ENCODE assay signal across 1 cellular context in the genomic region with DNA sequence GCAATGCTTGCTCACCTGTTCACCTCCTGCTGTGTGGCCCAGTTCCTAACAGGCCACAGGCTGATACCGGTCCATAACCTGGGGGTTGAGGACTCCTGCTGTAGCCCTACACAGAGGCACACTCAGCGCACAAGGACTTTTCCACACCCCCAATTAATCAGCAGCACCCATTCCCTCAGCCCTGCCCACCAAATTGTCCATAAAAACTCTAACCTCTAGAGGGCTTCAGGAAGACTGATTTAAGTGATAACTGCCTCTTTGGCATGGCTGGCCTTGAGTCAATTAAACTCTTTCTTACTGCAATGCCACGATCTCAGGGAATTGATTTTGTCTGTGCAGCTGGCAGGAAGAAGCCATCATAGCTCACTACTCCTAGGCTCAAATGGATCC.
A peak's percentile ranks its signal among the peaks of the same experiment; 100 is the strongest.
TF ChIP-seq lines count a peak whose summit lies in the region.

No MANE protein-coding gene starts in this region.

TF ChIP-seq in K562, 482 proteins besides CTCF, POLR2A, EP300 and RAD21 (continued from another document and continues in another):
- TF ChIP-seq YY1 (IDR thresholded peaks at IDR 0.05; ENCODE audit: borderline replicate concordance in 1 of 3, control insufficient read depth in 1 of 3, extremely low read depth in 1 of 3, insufficient read depth in 3 of 3, insufficient read length in 1 of 3, insufficient replicate concordance in 2 of 3, low read depth in 1 of 3, low read length in 2 of 3) (no peak), CHCHD3 (CRISPR knock-in tag; IDR thresholded peaks at IDR 0.05) (no peak), ZNF197 (CRISPR knock-in tag; IDR thresholded peaks at IDR 0.05; ENCODE audit: low read depth) (peak; percentile 18; the same call in 1 of the 2 replicates), SAFB2 (IDR thresholded peaks at IDR 0.05; ENCODE audit: borderline replicate concordance, low read depth, low read length, severe bottlenecking) (no peak), BRF1 (IDR thresholded peaks at IDR 0.05; ENCODE audit: borderline replicate concordance, extremely low read depth, insufficient read length) (no peak), SETDB1 (IDR thresholded peaks at IDR 0.05; ENCODE audit: low read length) (no peak), ZNF830 (CRISPR knock-in tag; IDR thresholded peaks at IDR 0.05) (0 out of 2 replicates have a peak, but pooled peaks have one; percentile 13), SIN3B (IDR thresholded peaks at IDR 0.05; ENCODE audit: low read depth) (no peak), ZNF165 (CRISPR knock-in tag; IDR thresholded peaks at IDR 0.05; ENCODE audit: borderline replicate concordance) (peak; percentile 69; the same call in 1 of the 2 replicates), NFATC3 (IDR thresholded peaks at IDR 0.05) (no peak), ZEB2 (IDR thresholded peaks at IDR 0.05) (no peak), SREBF1 (IDR thresholded peaks at IDR 0.05; ENCODE audit: borderline replicate concordance, low read depth, low read length) (no peak), ZNF586 (CRISPR knock-in tag; conservative IDR thresholded peaks at IDR 0.05) (no peak), GTF2A2 (tag; IDR thresholded peaks at IDR 0.05) (no peak), KDM1A (IDR thresholded peaks at IDR 0.05) (no peak), CSDE1 (IDR thresholded peaks at IDR 0.05) (no peak), HMGN3 (IDR thresholded peaks at IDR 0.05; ENCODE audit: borderline replicate concordance, extremely low read depth, insufficient read length, low read depth, low read length) (no peak), HDAC8 (tag; IDR thresholded peaks at IDR 0.05) (0 out of 2 replicates have a peak, but pooled peaks have one; percentile 12), MTF1 (CRISPR knock-in tag; IDR thresholded peaks at IDR 0.05; ENCODE audit: borderline replicate concordance) (no peak), RHOXF2B (CRISPR knock-in tag; conservative IDR thresholded peaks at IDR 0.05) (no peak), CHD1 (IDR thresholded peaks at IDR 0.05; ENCODE audit: low read length) (no peak), ETV1 (tag; conservative IDR thresholded peaks at IDR 0.05; ENCODE audit: low read depth) (peak; percentile 16; the same call in 1 of the 2 replicates), ZC3H11A (IDR thresholded peaks at IDR 0.05; ENCODE audit: low read depth, low read length) (no peak), ZNF766 (CRISPR knock-in tag; conservative IDR thresholded peaks at IDR 0.05) (0 out of 2 replicates have a peak, but pooled peaks have one; percentile 17)
- TF ChIP-seq, protein P1, sequence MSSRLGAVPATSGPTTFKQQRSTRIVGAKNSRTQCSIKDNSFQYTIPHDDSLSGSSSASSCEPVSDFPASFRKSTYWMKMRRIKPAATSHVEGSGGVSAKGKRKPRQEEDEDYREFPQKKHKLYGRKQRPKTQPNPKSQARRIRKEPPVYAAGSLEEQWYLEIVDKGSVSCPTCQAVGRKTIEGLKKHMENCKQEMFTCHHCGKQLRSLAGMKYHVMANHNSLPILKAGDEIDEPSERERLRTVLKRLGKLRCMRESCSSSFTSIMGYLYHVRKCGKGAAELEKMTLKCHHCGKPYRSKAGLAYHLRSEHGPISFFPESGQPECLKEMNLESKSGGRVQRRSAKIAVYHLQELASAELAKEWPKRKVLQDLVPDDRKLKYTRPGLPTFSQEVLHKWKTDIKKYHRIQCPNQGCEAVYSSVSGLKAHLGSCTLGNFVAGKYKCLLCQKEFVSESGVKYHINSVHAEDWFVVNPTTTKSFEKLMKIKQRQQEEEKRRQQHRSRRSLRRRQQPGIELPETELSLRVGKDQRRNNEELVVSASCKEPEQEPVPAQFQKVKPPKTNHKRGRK (tag; IDR thresholded peaks at IDR 0.05), result no peak
- TF ChIP-seq, protein P2, sequence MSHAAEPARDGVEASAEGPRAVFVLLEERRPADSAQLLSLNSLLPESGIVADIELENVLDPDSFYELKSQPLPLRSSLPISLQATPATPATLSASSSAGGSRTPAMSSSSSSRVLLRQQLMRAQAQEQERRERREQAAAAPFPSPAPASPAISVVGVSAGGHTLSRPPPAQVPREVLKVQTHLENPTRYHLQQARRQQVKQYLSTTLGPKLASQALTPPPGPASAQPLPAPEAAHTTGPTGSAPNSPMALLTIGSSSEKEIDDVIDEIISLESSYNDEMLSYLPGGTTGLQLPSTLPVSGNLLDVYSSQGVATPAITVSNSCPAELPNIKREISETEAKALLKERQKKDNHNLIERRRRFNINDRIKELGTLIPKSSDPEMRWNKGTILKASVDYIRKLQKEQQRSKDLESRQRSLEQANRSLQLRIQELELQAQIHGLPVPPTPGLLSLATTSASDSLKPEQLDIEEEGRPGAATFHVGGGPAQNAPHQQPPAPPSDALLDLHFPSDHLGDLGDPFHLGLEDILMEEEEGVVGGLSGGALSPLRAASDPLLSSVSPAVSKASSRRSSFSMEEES (CRISPR knock-in tag; IDR thresholded peaks at IDR 0.05), result no peak
- TF ChIP-seq, protein P3, sequence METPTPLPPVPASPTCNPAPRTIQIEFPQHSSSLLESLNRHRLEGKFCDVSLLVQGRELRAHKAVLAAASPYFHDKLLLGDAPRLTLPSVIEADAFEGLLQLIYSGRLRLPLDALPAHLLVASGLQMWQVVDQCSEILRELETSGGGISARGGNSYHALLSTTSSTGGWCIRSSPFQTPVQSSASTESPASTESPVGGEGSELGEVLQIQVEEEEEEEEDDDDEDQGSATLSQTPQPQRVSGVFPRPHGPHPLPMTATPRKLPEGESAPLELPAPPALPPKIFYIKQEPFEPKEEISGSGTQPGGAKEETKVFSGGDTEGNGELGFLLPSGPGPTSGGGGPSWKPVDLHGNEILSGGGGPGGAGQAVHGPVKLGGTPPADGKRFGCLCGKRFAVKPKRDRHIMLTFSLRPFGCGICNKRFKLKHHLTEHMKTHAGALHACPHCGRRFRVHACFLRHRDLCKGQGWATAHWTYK (CRISPR knock-in tag; IDR thresholded peaks at IDR 0.05), result peak; percentile 16
- TF ChIP-seq, protein P4, sequence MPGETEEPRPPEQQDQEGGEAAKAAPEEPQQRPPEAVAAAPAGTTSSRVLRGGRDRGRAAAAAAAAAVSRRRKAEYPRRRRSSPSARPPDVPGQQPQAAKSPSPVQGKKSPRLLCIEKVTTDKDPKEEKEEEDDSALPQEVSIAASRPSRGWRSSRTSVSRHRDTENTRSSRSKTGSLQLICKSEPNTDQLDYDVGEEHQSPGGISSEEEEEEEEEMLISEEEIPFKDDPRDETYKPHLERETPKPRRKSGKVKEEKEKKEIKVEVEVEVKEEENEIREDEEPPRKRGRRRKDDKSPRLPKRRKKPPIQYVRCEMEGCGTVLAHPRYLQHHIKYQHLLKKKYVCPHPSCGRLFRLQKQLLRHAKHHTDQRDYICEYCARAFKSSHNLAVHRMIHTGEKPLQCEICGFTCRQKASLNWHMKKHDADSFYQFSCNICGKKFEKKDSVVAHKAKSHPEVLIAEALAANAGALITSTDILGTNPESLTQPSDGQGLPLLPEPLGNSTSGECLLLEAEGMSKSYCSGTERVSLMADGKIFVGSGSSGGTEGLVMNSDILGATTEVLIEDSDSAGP (CRISPR knock-in tag; IDR thresholded peaks at IDR 0.05), result no peak
- TF ChIP-seq, protein P5, sequence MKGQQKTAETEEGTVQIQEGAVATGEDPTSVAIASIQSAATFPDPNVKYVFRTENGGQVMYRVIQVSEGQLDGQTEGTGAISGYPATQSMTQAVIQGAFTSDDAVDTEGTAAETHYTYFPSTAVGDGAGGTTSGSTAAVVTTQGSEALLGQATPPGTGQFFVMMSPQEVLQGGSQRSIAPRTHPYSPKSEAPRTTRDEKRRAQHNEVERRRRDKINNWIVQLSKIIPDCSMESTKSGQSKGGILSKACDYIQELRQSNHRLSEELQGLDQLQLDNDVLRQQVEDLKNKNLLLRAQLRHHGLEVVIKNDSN (CRISPR knock-in tag; IDR thresholded peaks at IDR 0.05), result no peak
- TF ChIP-seq, protein P6, sequence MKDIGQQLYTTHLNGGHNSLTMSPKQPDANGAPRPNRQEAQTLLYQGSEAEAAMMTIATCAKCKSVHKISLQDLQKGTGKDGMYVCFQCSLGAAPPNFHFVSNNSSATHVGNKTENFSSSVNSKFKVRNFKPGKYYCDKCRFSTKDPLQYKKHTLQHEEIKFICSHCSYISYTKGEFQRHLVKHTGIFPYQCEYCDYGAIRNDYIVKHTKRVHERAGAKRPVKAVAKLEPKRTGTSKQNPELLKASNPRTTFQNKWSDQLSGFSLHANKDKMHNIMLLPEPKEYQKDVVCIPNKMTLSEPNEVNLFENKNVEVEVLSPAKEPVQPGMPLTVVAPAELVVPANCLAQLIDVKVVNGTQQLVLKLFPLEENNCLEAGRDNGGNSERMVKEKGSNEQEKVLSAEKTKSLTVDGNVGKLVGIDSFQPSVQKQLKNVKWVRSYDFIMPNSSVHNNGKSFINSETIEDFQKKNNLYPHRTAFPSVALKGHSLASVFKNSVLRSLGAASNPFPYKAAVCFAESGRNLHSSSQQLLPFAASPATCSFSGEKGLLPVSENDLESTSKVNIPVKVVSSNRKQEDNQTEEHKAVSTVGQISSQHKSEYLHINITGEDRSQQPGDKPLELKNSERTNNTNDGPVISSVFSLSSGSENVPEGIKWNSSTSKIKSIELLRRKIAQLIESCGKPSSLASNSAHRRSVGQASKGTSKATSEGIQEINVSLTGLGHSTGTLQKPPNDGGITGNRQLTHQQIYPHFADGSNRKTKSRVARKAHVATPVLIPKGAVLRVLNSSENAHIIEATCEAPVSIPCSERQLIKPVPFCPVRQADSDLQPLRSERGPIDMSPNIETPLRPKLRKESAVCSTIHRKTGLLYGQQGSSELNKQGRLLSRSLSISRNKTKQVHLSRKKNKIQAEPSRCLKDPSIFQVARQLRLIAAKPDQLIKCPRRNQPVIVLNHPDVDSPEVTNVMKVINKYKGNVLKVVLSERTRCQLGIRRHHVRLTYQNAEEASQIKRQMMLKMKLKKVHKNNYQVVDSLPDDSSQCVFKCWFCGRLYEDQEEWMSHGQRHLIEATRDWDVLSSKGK (CRISPR knock-in tag; IDR thresholded peaks at IDR 0.05), result no peak
- TF ChIP-seq, protein P7, sequence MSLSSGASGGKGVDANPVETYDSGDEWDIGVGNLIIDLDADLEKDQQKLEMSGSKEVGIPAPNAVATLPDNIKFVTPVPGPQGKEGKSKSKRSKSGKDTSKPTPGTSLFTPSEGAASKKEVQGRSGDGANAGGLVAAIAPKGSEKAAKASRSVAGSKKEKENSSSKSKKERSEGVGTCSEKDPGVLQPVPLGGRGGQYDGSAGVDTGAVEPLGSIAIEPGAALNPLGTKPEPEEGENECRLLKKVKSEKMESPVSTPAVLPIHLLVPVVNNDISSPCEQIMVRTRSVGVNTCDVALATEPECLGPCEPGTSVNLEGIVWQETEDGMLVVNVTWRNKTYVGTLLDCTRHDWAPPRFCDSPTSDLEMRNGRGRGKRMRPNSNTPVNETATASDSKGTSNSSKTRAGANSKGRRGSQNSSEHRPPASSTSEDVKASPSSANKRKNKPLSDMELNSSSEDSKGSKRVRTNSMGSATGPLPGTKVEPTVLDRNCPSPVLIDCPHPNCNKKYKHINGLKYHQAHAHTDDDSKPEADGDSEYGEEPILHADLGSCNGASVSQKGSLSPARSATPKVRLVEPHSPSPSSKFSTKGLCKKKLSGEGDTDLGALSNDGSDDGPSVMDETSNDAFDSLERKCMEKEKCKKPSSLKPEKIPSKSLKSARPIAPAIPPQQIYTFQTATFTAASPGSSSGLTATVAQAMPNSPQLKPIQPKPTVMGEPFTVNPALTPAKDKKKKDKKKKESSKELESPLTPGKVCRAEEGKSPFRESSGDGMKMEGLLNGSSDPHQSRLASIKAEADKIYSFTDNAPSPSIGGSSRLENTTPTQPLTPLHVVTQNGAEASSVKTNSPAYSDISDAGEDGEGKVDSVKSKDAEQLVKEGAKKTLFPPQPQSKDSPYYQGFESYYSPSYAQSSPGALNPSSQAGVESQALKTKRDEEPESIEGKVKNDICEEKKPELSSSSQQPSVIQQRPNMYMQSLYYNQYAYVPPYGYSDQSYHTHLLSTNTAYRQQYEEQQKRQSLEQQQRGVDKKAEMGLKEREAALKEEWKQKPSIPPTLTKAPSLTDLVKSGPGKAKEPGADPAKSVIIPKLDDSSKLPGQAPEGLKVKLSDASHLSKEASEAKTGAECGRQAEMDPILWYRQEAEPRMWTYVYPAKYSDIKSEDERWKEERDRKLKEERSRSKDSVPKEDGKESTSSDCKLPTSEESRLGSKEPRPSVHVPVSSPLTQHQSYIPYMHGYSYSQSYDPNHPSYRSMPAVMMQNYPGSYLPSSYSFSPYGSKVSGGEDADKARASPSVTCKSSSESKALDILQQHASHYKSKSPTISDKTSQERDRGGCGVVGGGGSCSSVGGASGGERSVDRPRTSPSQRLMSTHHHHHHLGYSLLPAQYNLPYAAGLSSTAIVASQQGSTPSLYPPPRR (CRISPR knock-in tag; IDR thresholded peaks at IDR 0.05; ENCODE audit: borderline replicate concordance), result no peak
- TF ChIP-seq, protein P8, sequence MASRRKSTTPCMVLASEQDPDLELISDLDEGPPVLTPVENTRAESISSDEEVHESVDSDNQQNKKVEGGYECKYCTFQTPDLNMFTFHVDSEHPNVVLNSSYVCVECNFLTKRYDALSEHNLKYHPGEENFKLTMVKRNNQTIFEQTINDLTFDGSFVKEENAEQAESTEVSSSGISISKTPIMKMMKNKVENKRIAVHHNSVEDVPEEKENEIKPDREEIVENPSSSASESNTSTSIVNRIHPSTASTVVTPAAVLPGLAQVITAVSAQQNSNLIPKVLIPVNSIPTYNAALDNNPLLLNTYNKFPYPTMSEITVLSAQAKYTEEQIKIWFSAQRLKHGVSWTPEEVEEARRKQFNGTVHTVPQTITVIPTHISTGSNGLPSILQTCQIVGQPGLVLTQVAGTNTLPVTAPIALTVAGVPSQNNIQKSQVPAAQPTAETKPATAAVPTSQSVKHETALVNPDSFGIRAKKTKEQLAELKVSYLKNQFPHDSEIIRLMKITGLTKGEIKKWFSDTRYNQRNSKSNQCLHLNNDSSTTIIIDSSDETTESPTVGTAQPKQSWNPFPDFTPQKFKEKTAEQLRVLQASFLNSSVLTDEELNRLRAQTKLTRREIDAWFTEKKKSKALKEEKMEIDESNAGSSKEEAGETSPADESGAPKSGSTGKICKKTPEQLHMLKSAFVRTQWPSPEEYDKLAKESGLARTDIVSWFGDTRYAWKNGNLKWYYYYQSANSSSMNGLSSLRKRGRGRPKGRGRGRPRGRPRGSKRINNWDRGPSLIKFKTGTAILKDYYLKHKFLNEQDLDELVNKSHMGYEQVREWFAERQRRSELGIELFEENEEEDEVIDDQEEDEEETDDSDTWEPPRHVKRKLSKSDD (conservative IDR thresholded peaks at IDR 0.05; ENCODE audit: low read length), result no peak
- TF ChIP-seq, protein P9, sequence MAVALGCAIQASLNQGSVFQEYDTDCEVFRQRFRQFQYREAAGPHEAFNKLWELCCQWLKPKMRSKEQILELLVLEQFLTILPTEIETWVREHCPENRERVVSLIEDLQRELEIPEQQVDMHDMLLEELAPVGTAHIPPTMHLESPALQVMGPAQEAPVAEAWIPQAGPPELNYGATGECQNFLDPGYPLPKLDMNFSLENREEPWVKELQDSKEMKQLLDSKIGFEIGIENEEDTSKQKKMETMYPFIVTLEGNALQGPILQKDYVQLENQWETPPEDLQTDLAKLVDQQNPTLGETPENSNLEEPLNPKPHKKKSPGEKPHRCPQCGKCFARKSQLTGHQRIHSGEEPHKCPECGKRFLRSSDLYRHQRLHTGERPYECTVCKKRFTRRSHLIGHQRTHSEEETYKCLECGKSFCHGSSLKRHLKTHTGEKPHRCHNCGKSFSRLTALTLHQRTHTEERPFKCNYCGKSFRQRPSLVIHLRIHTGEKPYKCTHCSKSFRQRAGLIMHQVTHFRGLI (CRISPR knock-in tag; IDR thresholded peaks at IDR 0.05), result peak; percentile 27; the same call in 1 of the 2 replicates
- TF ChIP-seq, protein P10, sequence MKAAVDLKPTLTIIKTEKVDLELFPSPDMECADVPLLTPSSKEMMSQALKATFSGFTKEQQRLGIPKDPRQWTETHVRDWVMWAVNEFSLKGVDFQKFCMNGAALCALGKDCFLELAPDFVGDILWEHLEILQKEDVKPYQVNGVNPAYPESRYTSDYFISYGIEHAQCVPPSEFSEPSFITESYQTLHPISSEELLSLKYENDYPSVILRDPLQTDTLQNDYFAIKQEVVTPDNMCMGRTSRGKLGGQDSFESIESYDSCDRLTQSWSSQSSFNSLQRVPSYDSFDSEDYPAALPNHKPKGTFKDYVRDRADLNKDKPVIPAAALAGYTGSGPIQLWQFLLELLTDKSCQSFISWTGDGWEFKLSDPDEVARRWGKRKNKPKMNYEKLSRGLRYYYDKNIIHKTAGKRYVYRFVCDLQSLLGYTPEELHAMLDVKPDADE (conservative IDR thresholded peaks at IDR 0.05; ENCODE audit: control insufficient read depth, low read depth, low read length), result no peak
